Comparison of ENCODE assay signal across 14 cellular contexts in genomic region chr16:19382084-19382801, GRCh38. TPM values are rescaled to one million over a fixed set of nuclear protein-coding genes. Genes with fewer than 3 reads are reported as not detected.
A peak's percentile ranks its signal among the peaks of the same experiment; 100 is the strongest.
DNase-seq lines count a peak whose midpoint lies in the region; ATAC-seq and TF ChIP-seq lines count a peak whose summit lies in the region.
"Had no signal": no experiment of that assay in that cellular context is flagged by ENCODE, and none has a peak within 500 bp of the region (broad histone marks: within the 10 kb centered on the region; RNA-seq: fewer than 3 reads in every experiment).

No MANE protein-coding gene starts in this region.

- no peak for DNase-seq in HCT116 (ENCODE audit: low read depth, low spot score)
- DNase-seq in NCI-H146 (lab: John Stamatoyannopoulos, UW) = peak; percentile 83
- DNase-seq in OCI-LY7 (ENCODE audit: low spot score) = peak; percentile 8
- peak; percentile 17 for DNase-seq in prostate gland (ENCODE audit: low spot score)
- no peak for DNase-seq in stimulated activated naive CD4-positive, alpha-beta T cell treated with Interleukin-2 at 50 U/mL for 16 hours (lab: John Stamatoyannopoulos, UW)
- DNase-seq in ecto neural progenitor cell (ENCODE audit: low spot score) = no peak
- DNase-seq: activated gamma-delta T cell, NCI-H446, Peyer's patch had no signal

- no peak overlapping the region for H3K4me3 ChIP-seq in HCT116 (replicated peaks in 1 of 2; ENCODE audit: low read depth in 1 of 2, low read length in 2 of 2)
- H3K4me3 ChIP-seq in OCI-LY7 (ENCODE audit: low read depth, low read length, poor library complexity, severe bottlenecking) = no peak overlapping the region
- H3K4me3 ChIP-seq in prostate gland = no peak overlapping the region
- H3K4me3 ChIP-seq: esophagus muscularis mucosa, Peyer's patch had no signal

- H3K4me1 ChIP-seq in HCT116 (ENCODE audit: control insufficient read depth in 1 of 2, insufficient read depth in 2 of 2, low read length in 2 of 2) (peaks cover 34 to 51% of the 10 kb centered on the region in 2 experiments), OCI-LY7 (ENCODE audit: insufficient read depth, low read length, poor library complexity, severe bottlenecking) (peaks cover 38% of the 10 kb centered on the region), prostate gland (replicated peaks) (peaks cover 12% of the 10 kb centered on the region)

- no peak for TF ChIP-seq POLR2A in HCT116 (IDR thresholded peaks at IDR 0.05; ENCODE audit: borderline replicate concordance, extremely low read depth, insufficient read depth, insufficient read length)
- TF ChIP-seq POLR2A in prostate gland (IDR thresholded peaks at IDR 0.05) = no peak

- CTCF ChIA-PET in HCT116 (lab: Charles Lee) = interaction anchor here (1.1 to 1.3 kb wide), 2 partner anchors 121 to 296 kb away, joined by 4 to 9 read pairs; no protein-coding TSS in a partner anchor
- CTCF ChIA-PET in OCI-LY7 (lab: Charles Lee; ENCODE audit: unreplicated experiment) = no interaction called here

- POLR2A ChIA-PET in HCT116 (lab: Charles Lee) = interaction anchor here (0.8 to 1.4 kb wide), 3 partner anchors 11 to 296 kb away, joined by 3 to 6 read pairs (median 3); no protein-coding TSS in a partner anchor
- POLR2A ChIA-PET in OCI-LY7 (lab: Charles Lee) = no interaction called here

- intact Hi-C loops in HCT116 (cut with micrococcal nuclease) = no loop called here
- intact Hi-C loops in OCI-LY7 (cut with micrococcal nuclease; ENCODE audit: unreplicated experiment) = no loop called here
- intact Hi-C loops in prostate gland (cut with DNase I) = no loop called here

- H3K9me3 ChIP-seq in HCT116 (ENCODE audit: control insufficient read depth in 1 of 2, insufficient read depth in 1 of 2, low read depth in 1 of 2, low read length in 2 of 2) (no peaks in the 10 kb centered on the region), OCI-LY7 (ENCODE audit: low read length) (no peaks in the 10 kb centered on the region), prostate gland (no peaks in the 10 kb centered on the region)
- H3K9me3 ChIP-seq: Peyer's patch had no signal

- no peaks in the 10 kb centered on the region for H3K36me3 ChIP-seq in HCT116 (ENCODE audit: control insufficient read depth in 1 of 2, insufficient read depth in 2 of 2, low read length in 2 of 2)
- no peaks in the 10 kb centered on the region for H3K36me3 ChIP-seq in OCI-LY7 (ENCODE audit: insufficient read depth, low read length)
- H3K36me3 ChIP-seq in prostate gland = no peaks in the 10 kb centered on the region
- H3K36me3 ChIP-seq: esophagus muscularis mucosa, Peyer's patch had no signal

- ATAC-seq in HCT116 (no peak), HG02885 (IDR thresholded peaks at IDR 0.05; ENCODE audit: poor library complexity, unreplicated experiment) (no peak)
- ATAC-seq: WTC11 had no signal

- H4K20me1 ChIP-seq in HCT116 (ENCODE audit: insufficient read depth) (no peaks in the 10 kb centered on the region), OCI-LY7 (ENCODE audit: insufficient read depth, low read length) (no peaks in the 10 kb centered on the region)

- RAD21 ChIA-PET in HCT116 (lab: Charles Lee; ENCODE audit: low non-redundant PET in 1 of 2, low total read pairs in 2 of 2, uncharacterized antibody in 2 of 2, unreplicated experiment in 2 of 2) = no interaction called here

- TF ChIP-seq RAD21 in HCT116 (IDR thresholded peaks at IDR 0.05; ENCODE audit: low read depth) = no peak

- H2AFZ ChIP-seq in HCT116 (ENCODE audit: low read depth, low read length, poor library complexity, severe bottlenecking) = no peak overlapping the region
- peak overlapping the region; percentile 28; the same call in 1 of the 2 replicates for H2AFZ ChIP-seq in OCI-LY7 (ENCODE audit: low read length)

- H3K27me3 ChIP-seq in HCT116 (ENCODE audit: insufficient read depth, low read length) (no peaks in the 10 kb centered on the region), prostate gland (replicated peaks; ENCODE audit: insufficient read depth) (no peaks in the 10 kb centered on the region)
- H3K27me3 ChIP-seq: Peyer's patch had no signal

- no peaks in the 10 kb centered on the region for H3K79me2 ChIP-seq in HCT116 (ENCODE audit: insufficient read depth, low read length)
- H3K79me2 ChIP-seq in OCI-LY7 (ENCODE audit: insufficient read depth, low read depth, low read length) = no peaks in the 10 kb centered on the region

- 38% methylated on average over 2 of the region's 2 CpGs for WGBS in prostate gland

- no peak for TF ChIP-seq CTCF in HCT116 (IDR thresholded peaks at IDR 0.05 in 2 of 3, conservative IDR thresholded peaks at IDR 0.05 in 1 of 3; ENCODE audit: borderline replicate concordance in 1 of 3, insufficient read depth in 1 of 3, low read depth in 2 of 3, low read length in 2 of 3)
- TF ChIP-seq CTCF in OCI-LY7 (conservative IDR thresholded peaks at IDR 0.05; ENCODE audit: low read length) = no peak
- no peak for TF ChIP-seq CTCF in prostate gland (IDR thresholded peaks at IDR 0.05)

- H3K27ac ChIP-seq in HCT116 (ENCODE audit: low read depth, low read length) (no peak overlapping the region), OCI-LY7 (ENCODE audit: low read depth, low read length, poor library complexity, severe bottlenecking) (no peak overlapping the region), prostate gland (peak overlapping the region in 1 of 2 donors; percentile 72)
- H3K27ac ChIP-seq: esophagus muscularis mucosa, HL-60, Peyer's patch had no signal

- no TSS peak for BruUV-seq in HCT116 (replicated peaks; lab: Mats Ljungman, UMichigan)
- BruUV-seq in OCI-LY7 (replicated peaks; lab: Mats Ljungman, UMichigan) = no TSS peak

- H3K9me2 ChIP-seq in HCT116 (ENCODE audit: insufficient read depth) (no peaks in the 10 kb centered on the region), OCI-LY7 (ENCODE audit: insufficient read depth, low read length) (no peaks in the 10 kb centered on the region)

- peak overlapping the region; percentile 8; the same call in 1 of the 2 replicates for H3K4me2 ChIP-seq in HCT116 (ENCODE audit: low read length)
- no peak overlapping the region for H3K4me2 ChIP-seq in OCI-LY7 (ENCODE audit: low read length)

- no peak overlapping the region for H3K9ac ChIP-seq in HCT116 (ENCODE audit: low read length)

TF ChIP-seq in HCT116, 20 proteins besides CTCF, POLR2A, EP300 and RAD21:
- no peak for TF ChIP-seq CEBPB (IDR thresholded peaks at IDR 0.05; ENCODE audit: low read depth)
- TF ChIP-seq SP1 (IDR thresholded peaks at IDR 0.05; ENCODE audit: low read depth) = no peak
- TF ChIP-seq EZH2 (IDR thresholded peaks at IDR 0.05) = no peak
- TF ChIP-seq ELF1 (IDR thresholded peaks at IDR 0.05; ENCODE audit: borderline replicate concordance, low read depth) = no peak
- TF ChIP-seq EZH2phosphoT487 (IDR thresholded peaks at IDR 0.05; ENCODE audit: borderline replicate concordance) = no peak

RNA-seq across cellular contexts. Expression of gene TMC5, which starts 35.4 kb away (rescaled TPM):
- total RNA-seq in HCT116 (2021; ENCODE audit: unreplicated experiment) (15.7 TPM), OCI-LY7 (2022) (0.18 TPM in 1 of 2 replicates, not detected in the other), prostate gland (10 to 100 TPM; 24.5 to 54.8 TPM)
- polyA plus RNA-seq in HCT116 (2012) = 11.9 and 12.7 TPM in 2 replicates
- not detected in 2 replicates for total RNA-seq in OCI-LY7 (2014; rRNA removed; shearing (Covaris generic))
- polyA plus RNA-seq: BJ had no signal

Comparison
In these comparisons a context has a peak if more than half of its experiments do, and no peak if none do; other contexts are left out.
1. DNase-seq: peak in NCI-H146 (single experiment), OCI-LY7 (single experiment) and prostate gland (single experiment); none in HCT116 (single experiment), stimulated activated naive CD4-positive, alpha-beta T cell treated with Interleukin-2 at 50 U/mL for 16 hours (single experiment) and ecto neural progenitor cell (single experiment).
2. RNA of gene TMC5, which starts 35.4 kb away (total RNA-seq): 24.5 to 54.8 TPM in prostate gland and 15.7 TPM in HCT116 (single experiment); 0.18 TPM in OCI-LY7; every median in the first group is over 10 times any median in the second.